In the genomic region with DNA sequence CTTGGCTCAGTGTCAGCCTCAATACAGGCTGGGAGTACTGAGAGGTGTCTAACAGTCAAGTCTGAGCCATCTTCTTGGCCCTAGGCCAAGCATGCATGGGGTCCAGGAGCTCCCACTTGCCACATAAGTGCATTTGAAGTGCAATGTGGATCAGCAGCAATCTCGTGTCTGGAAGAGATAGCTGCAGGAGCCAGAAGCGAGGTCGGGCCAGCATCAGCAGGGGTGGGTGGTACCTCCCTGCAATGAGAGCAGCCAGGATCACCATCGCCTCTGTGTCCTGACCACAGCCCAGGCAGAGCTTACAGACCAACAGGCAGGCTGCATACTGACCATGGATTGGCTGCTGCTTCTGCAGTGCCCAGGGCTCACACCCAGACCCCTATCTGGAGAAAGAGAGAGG, we compare ENCODE assay signal across 20 cellular contexts.
"Had no signal": no experiment of that assay in that cellular context is flagged by ENCODE, and none has a peak within 500 bp of the region (broad histone marks: within the 10 kb centered on the region; RNA-seq: fewer than 3 reads in every experiment).

No MANE protein-coding gene starts in this region.

- H3K9ac ChIP-seq: SK-N-SH had no signal

- H3K27ac ChIP-seq: RWPE1 had no signal

- H3K9me3 ChIP-seq: SK-N-SH had no signal

- ATAC-seq: Panc1 had no signal

- H3K9me2 ChIP-seq: SK-N-SH had no signal

- H3K4me2 ChIP-seq: SK-N-SH had no signal

- DNase-seq: KBM-7, MV-4-11, NCI-H1048, NCI-H1105, NCI-H1417 treated with DMSO at 0.1 percent for 48 hours, NCI-H146, NCI-H1694 treated with DMSO at 0.1 percent for 48 hours, NCI-H1930, NCI-H2081, NCI-H2107, NCI-H2227 treated with DMSO at 0.1 percent for 48 hours, NCI-H510A, NCI-H524 treated with DMSO at 0.1 percent for 48 hours, NCI-H69, NCI-H774, SHP77, SK-N-SH, SW 1271 had no signal
